ENCODE assay signal across 17 cellular contexts in the genomic region with DNA sequence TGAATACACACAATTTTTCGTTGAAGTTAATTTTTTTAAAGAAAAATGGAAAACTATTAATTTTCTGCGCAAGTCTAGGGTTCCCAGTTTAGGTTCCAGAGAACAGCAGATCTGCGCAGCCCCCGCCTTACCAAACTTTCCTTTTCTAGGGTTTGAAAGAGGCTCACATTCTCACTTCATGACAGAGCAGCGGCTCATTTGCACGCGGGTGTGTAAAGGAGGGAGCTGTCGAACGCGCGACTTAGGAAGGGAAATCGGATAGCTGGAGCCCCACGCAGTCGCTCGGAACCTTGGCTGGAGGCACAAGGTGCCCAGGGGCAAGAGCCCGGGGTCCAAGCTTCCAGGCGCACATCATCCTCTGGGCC.
A peak's percentile ranks its signal among the peaks of the same experiment; 100 is the strongest.
DNase-seq lines count a peak whose midpoint lies in the region; ATAC-seq, FAIRE-seq and TF ChIP-seq lines count a peak whose summit lies in the region.
"Had no signal": no experiment of that assay in that cellular context is flagged by ENCODE, and none has a peak within 500 bp of the region (broad histone marks: within the 10 kb centered on the region; RNA-seq: fewer than 3 reads in every experiment).

No MANE protein-coding gene starts in this region.

- DNase-seq in NCI-H82 (lab: John Stamatoyannopoulos, UW) (peak; percentile 28), NCI-H82 treated with DMSO at 0.1 percent for 48 hours (lab: John Stamatoyannopoulos, UW; ENCODE audit: unreplicated experiment) (no peak), PC-3 (no peak), endothelial cell (ENCODE audit: low spot score) (no peak), retina (peak; percentile 79), HTR-8/SVneo (ENCODE audit: insufficient read length, low spot score) (no peak), H4 (ENCODE audit: low spot score) (no peak), stomach (no peak)
- DNase-seq: ACHN; activated CD4-positive, alpha-beta T cell treated with anti-CD3 and anti-CD28 coated beads, Interleukin-2, amount 50 U/mL, for 48 hours; CD4-positive, alpha-beta memory T cell; heart left ventricle; left colon; NK-92 treated with Interleukin-12 subunit alpha and Interleukin-12 subunit beta, amount 100 ng/mL, for 24 hours had no signal

- no peaks in the 10 kb centered on the region for H3K79me2 ChIP-seq in PC-3 (ENCODE audit: low read length)

- H3K4me2 ChIP-seq in PC-3 (ENCODE audit: low read length): peak overlapping the region; percentile 58; the same call in 1 of the 2 replicates

- H3K27me3 ChIP-seq in PC-3 (ENCODE audit: low read length) (peaks cover 31% of the 10 kb centered on the region), stomach (peaks cover 38 to 100% (median 96%) of the 10 kb centered on the region in 3 donors)

- peak overlapping the region; percentile 34 for H3K4me3 Mint-ChIP-seq in endothelial cell (ENCODE audit: unreplicated experiment)

- intact Hi-C loops in PC-3 (cut with micrococcal nuclease): no loop called here
- intact Hi-C loops in stomach (cut with DNase I; ENCODE audit: low total_unique reads): no loop called here

- H3K4me1 ChIP-seq in PC-3 (ENCODE audit: insufficient read depth, low read length): peaks cover 6% of the 10 kb centered on the region; the same call in 1 of the 2 replicates
- peaks cover 9 to 28% (median 17%) of the 10 kb centered on the region in 4 donors for H3K4me1 ChIP-seq in stomach

- no peak for TF ChIP-seq POLR2A in stomach (IDR thresholded peaks at IDR 0.05)

- H3K36me3 ChIP-seq in PC-3 (ENCODE audit: low read depth, low read length) (no peaks in the 10 kb centered on the region), stomach (no peaks in the 10 kb centered on the region)
- H3K36me3 ChIP-seq: esophagus muscularis mucosa, heart left ventricle had no signal

- H3K9me3 Mint-ChIP-seq in endothelial cell (ENCODE audit: unreplicated experiment): no peaks in the 10 kb centered on the region

- no peak for FAIRE-seq in HTR-8/SVneo (lab: Jason Lieb, UNC)
- FAIRE-seq: colon had no signal

- peaks cover 8% of the 10 kb centered on the region for H3K36me3 Mint-ChIP-seq in endothelial cell (ENCODE audit: low read depth, unreplicated experiment)

- no peaks in the 10 kb centered on the region for H3K9me2 ChIP-seq in PC-3 (replicated peaks; ENCODE audit: low read length)

- no peak for ATAC-seq in PC-3
- ATAC-seq: heart left ventricle had no signal

- POLR2A ChIA-PET in PC-3 (lab: Charles Lee; ENCODE audit: unreplicated experiment): interaction anchor here (0.7 kb wide), 1 partner anchor 1931 kb away, joined by 5 read pairs; no protein-coding TSS in a partner anchor

- H3K27ac ChIP-seq in PC-3 (ENCODE audit: low read length) (no peak overlapping the region), stomach (no peak overlapping the region)
- H3K27ac ChIP-seq: esophagus muscularis mucosa, heart left ventricle had no signal

- H3K9me3 ChIP-seq in PC-3 (ENCODE audit: low read length) (no peaks in the 10 kb centered on the region), stomach (no peaks in the 10 kb centered on the region)
- H3K9me3 ChIP-seq: esophagus muscularis mucosa, heart left ventricle had no signal

- 7 to 12% (median 9%) methylated on average over 15 to 17 of the region's 17 CpGs for WGBS in stomach, 5 donors

- H3K4me1 Mint-ChIP-seq in endothelial cell (ENCODE audit: unreplicated experiment): peaks cover 11% of the 10 kb centered on the region

- H3F3A ChIP-seq in PC-3 (ENCODE audit: low read length, unreplicated experiment): no peaks in the 10 kb centered on the region

- no peak overlapping the region for H3K9ac ChIP-seq in PC-3 (ENCODE audit: low read length)

- H4K20me1 ChIP-seq in PC-3 (ENCODE audit: low read length): no peaks in the 10 kb centered on the region

- no TSS peak for BruUV-seq in PC-3 (replicated peaks; lab: Mats Ljungman, UMichigan)

- H3K4me3 ChIP-seq in PC-3 (ENCODE audit: low read length): no peak overlapping the region
- no peak overlapping the region for H3K4me3 ChIP-seq in stomach
- H3K4me3 ChIP-seq: heart left ventricle had no signal

- TF ChIP-seq CTCF in PC-3 (conservative IDR thresholded peaks at IDR 0.05; ENCODE audit: low read depth, low read length): no peak
- no peak for TF ChIP-seq CTCF in endothelial cell (IDR thresholded peaks at IDR 0.05; ENCODE audit: unreplicated experiment)
- no peak for TF ChIP-seq CTCF in stomach (IDR thresholded peaks at IDR 0.05)

- H3K27me3 Mint-ChIP-seq in endothelial cell (ENCODE audit: unreplicated experiment): peaks cover 55% of the 10 kb centered on the region

- H3K27ac Mint-ChIP-seq in endothelial cell (ENCODE audit: unreplicated experiment): no peak overlapping the region
- H3K27ac Mint-ChIP-seq: activated T-cell treated with anti-CD3 and anti-CD28 coated beads, Interleukin-2, amount 50 U/mL, for 72 hours had no signal

- no peak for TF ChIP-seq EP300 in stomach (IDR thresholded peaks at IDR 0.05)

- CTCF ChIA-PET in PC-3 (lab: Charles Lee): no interaction called here

- H2AFZ ChIP-seq in PC-3 (ENCODE audit: low read length): no peak overlapping the region

Comparison
In these comparisons a context has a peak if more than half of its experiments do, and no peak if none do; other contexts are left out.
1. DNase-seq: peak in NCI-H82 (single experiment) and retina (single experiment); none in NCI-H82 treated with DMSO at 0.1 percent for 48 hours (single experiment), PC-3 (single experiment), endothelial cell (single experiment), HTR-8/SVneo (single experiment), H4 (single experiment) and stomach (single experiment).